Comparison of ENCODE assay signal across 1 cellular context in genomic region chr6:40353197-40353966, GRCh38.
TF ChIP-seq lines count a peak whose summit lies in the region.

No MANE protein-coding gene starts in this region.

TF ChIP-seq in SK-N-SH, 30 proteins besides CTCF, POLR2A, EP300 and RAD21 (continued from another document):
- no peak for TF ChIP-seq MEF2A (IDR thresholded peaks at IDR 0.05; ENCODE audit: borderline replicate concordance, low read depth)
- no peak for TF ChIP-seq NFIC (IDR thresholded peaks at IDR 0.05; ENCODE audit: borderline replicate concordance)
- TF ChIP-seq FOXM1 (IDR thresholded peaks at IDR 0.05; ENCODE audit: low read depth), result no peak
